ENCODE assay signal across 8 cellular contexts in genomic region chr10:119602241-119603095, GRCh38. TPM values are rescaled to one million over a fixed set of nuclear protein-coding genes. Genes with fewer than 3 reads are reported as not detected.
DNase-seq lines count a peak whose midpoint lies in the region; ATAC-seq, FAIRE-seq and TF ChIP-seq lines count a peak whose summit lies in the region.

No MANE protein-coding gene starts in this region.

- FAIRE-seq in pancreas (lab: Jason Lieb, UNC): no peak

- peaks cover 3% of the 10 kb centered on the region for H3K9me3 ChIP-seq in left ventricle myocardium inferior (replicated peaks)
- no peaks in the 10 kb centered on the region; the same call in 1 of the 2 replicates for H3K9me3 ChIP-seq in Panc1 (ENCODE audit: control insufficient read depth, insufficient read depth, low read depth, low read length)
- H3K9me3 ChIP-seq in pancreas: no peaks in the 10 kb centered on the region

- ATAC-seq in Panc1 (peak; percentile 82), pancreas (peak in 3 of 4 donors; percentile 49 to 81 (median 55)), HG03159 (IDR thresholded peaks at IDR 0.05; ENCODE audit: unreplicated experiment) (no peak)

- in situ Hi-C loops in Panc1 (cut with HindIII; ENCODE audit: low pct_unique_long_range_greater_than_20kb, low sequenced_read_pairs): no loop called here

- peak; percentile 50 for TF ChIP-seq CTCF in left ventricle myocardium inferior (IDR thresholded peaks at IDR 0.05; ENCODE audit: borderline replicate concordance)
- TF ChIP-seq CTCF in Panc1 (IDR thresholded peaks at IDR 0.05): peak; percentile 80
- TF ChIP-seq CTCF in choroid plexus epithelial cell (conservative IDR thresholded peaks at IDR 0.05; ENCODE audit: low read depth, low read length): peak; percentile 80
- TF ChIP-seq CTCF in pancreas (IDR thresholded peaks at IDR 0.05): peak in 2 of 4 donors; percentile 5 to 12

- H3K4me1 ChIP-seq in left ventricle myocardium inferior: peaks cover 4% of the 10 kb centered on the region
- peaks cover 4% of the 10 kb centered on the region for H3K4me1 ChIP-seq in Panc1 (ENCODE audit: control insufficient read depth, insufficient read depth, low read length)
- H3K4me1 ChIP-seq in pancreas: peaks cover 0 to 3% (median 0%) of the 10 kb centered on the region in 3 donors

- no peaks in the 10 kb centered on the region for H3K27me3 ChIP-seq in left ventricle myocardium inferior (ENCODE audit: low read depth)
- H3K27me3 ChIP-seq in Panc1 (ENCODE audit: control insufficient read depth, insufficient read depth, low read length): no peaks in the 10 kb centered on the region
- H3K27me3 ChIP-seq in pancreas: no peaks in the 10 kb centered on the region

- H3K27ac ChIP-seq in left ventricle myocardium inferior (replicated peaks) (no peak overlapping the region), Panc1 (ENCODE audit: low read length) (no peak overlapping the region), pancreas (no peak overlapping the region)

- POLR2A ChIA-PET in Panc1 (lab: Charles Lee): no interaction called here

- 46 to 55% methylated on average over 2 of the region's 2 CpGs for WGBS in pancreas, 2 donors

- intact Hi-C loops in left ventricle myocardium inferior (cut with micrococcal nuclease): no loop called here
- intact Hi-C loops in cardiac septum (cut with DNase I): loop anchor here (10.0 kb wide), 1 partner anchor 122 kb away; the partner anchor contains the start of gene INPP5F
- intact Hi-C loops in Panc1 (cut with micrococcal nuclease; ENCODE audit: unreplicated experiment): loop anchor here (10.0 kb wide), 1 partner anchor 252 kb away; no protein-coding TSS in a partner anchor
- intact Hi-C loops in pancreas (cut with DNase I): no loop called here

- DNase-seq in left ventricle myocardium inferior: no peak
- no peak for DNase-seq in cardiac septum (ENCODE audit: low spot score)
- DNase-seq in Panc1 (ENCODE audit: low read depth, low spot score): no peak
- DNase-seq in choroid plexus epithelial cell (ENCODE audit: low read depth): peak; percentile 56
- DNase-seq in pancreas: peak in 1 of 6 donors; percentile 24
- no peak for DNase-seq in NCI-H1694 (lab: John Stamatoyannopoulos, UW)
- DNase-seq in middle frontal gyrus (ENCODE audit: extremely low spot score, low spot score): no peak

- BruUV-seq in Panc1 (replicated peaks; lab: Mats Ljungman, UMichigan): no TSS peak

- no peak overlapping the region for H3K4me3 ChIP-seq in left ventricle myocardium inferior
- no peak overlapping the region for H3K4me3 ChIP-seq in Panc1 (ENCODE audit: low read depth in 2 of 2, low read length in 2 of 2)
- H3K4me3 ChIP-seq in choroid plexus epithelial cell (ENCODE audit: low read depth, low read length): no peak overlapping the region
- H3K4me3 ChIP-seq in pancreas: no peak overlapping the region

- CTCF ChIA-PET in Panc1 (lab: Charles Lee): no interaction called here

- no peaks in the 10 kb centered on the region for H3K36me3 ChIP-seq in left ventricle myocardium inferior
- H3K36me3 ChIP-seq in Panc1 (ENCODE audit: control insufficient read depth, insufficient read depth, low read length): no peaks in the 10 kb centered on the region
- H3K36me3 ChIP-seq in pancreas: no peaks in the 10 kb centered on the region

RNA-seq across cellular contexts. Expression of gene TIAL1, which starts 5.7 kb away (rescaled TPM):
- 73.9 TPM for total RNA-seq in left ventricle myocardium inferior
- total RNA-seq in cardiac septum: 75.0 TPM
- 236 TPM for total RNA-seq in Panc1 (2021; ENCODE audit: unreplicated experiment)
- polyA plus RNA-seq in Panc1 (2012; ENCODE audit: insufficient read length): 119 TPM
- total RNA-seq in pancreas: 10 to 100 TPM; 42.6 to 64.0 (median 45.9) TPM
- polyA plus RNA-seq in pancreas: 10 to 100 TPM; 26.3 to 57.7 TPM

RNA-seq across cellular contexts. Expression of gene BAG3, which starts 48.7 kb away (rescaled TPM):
- total RNA-seq in left ventricle myocardium inferior (164 TPM), cardiac septum (172 TPM), Panc1 (2021; ENCODE audit: unreplicated experiment) (131 TPM), pancreas (10 to 100 TPM in 2 of 6 donors, 1 to 10 TPM in 4; 6.4 to 13.4 (median 8.3) TPM)
- polyA plus RNA-seq in Panc1 (2012; ENCODE audit: insufficient read length): 204 TPM
- 10 to 100 TPM in 1 of 2 donors, 1 to 10 TPM in 1; 8.4 to 16.8 TPM for polyA plus RNA-seq in pancreas

RNA-seq across cellular contexts. Expression of gene RGS10, which starts 59.9 kb away (rescaled TPM):
- total RNA-seq in left ventricle myocardium inferior (5.6 TPM), cardiac septum (3.2 TPM), Panc1 (2021; ENCODE audit: unreplicated experiment) (68.6 TPM), pancreas (10 to 100 TPM in 1 of 6 donors, 1 to 10 TPM in 3, under 1 TPM in 2; 0.42 to 15.9 (median 3.6) TPM)
- polyA plus RNA-seq in Panc1 (2012; ENCODE audit: insufficient read length): 64.0 TPM
- polyA plus RNA-seq in pancreas: 1 to 10 TPM; 4.4 to 5.4 TPM

Comparison
In these comparisons a context has a peak if more than half of its experiments do, and no peak if none do; other contexts are left out.
1. intact Hi-C loops: an anchor here in cardiac septum (10.0 kb wide) and Panc1 (10.0 kb wide); none called in left ventricle myocardium inferior and pancreas.